Comparison of ENCODE assay signal across 8 cellular contexts in genomic region chr3:36969540-36970432, GRCh38. TPM values are rescaled to one million over a fixed set of nuclear protein-coding genes. Genes with fewer than 3 reads are reported as not detected.
A peak's percentile ranks its signal among the peaks of the same experiment; 100 is the strongest.
DNase-seq lines count a peak whose midpoint lies in the region; ATAC-seq, FAIRE-seq and TF ChIP-seq lines count a peak whose summit lies in the region.

No MANE protein-coding gene starts in this region.

- DNase-seq in COR-L47 (lab: John Stamatoyannopoulos, UW) (peak; percentile 92), NCI-H2196 (lab: John Stamatoyannopoulos, UW; ENCODE audit: unreplicated experiment) (peak; percentile 93), fibroblast of the conjunctiva (ENCODE audit: low read depth) (peak; percentile 14), pancreas (peak in 1 of 6 donors; percentile 20)
- peak; percentile 18 to 33 for DNase-seq in activated CD4-positive, alpha-beta T cell treated with anti-CD3 and anti-CD28 coated beads for 4 hours
- DNase-seq in effector CD8-positive, alpha-beta T cell (lab: John Stamatoyannopoulos, UW) = no peak

- no peak for FAIRE-seq in pancreas (lab: Jason Lieb, UNC)

- intact Hi-C loops in pancreas (cut with DNase I) = no loop called here

- no peak overlapping the region for H3K4me3 ChIP-seq in pancreas

- TF ChIP-seq CTCF in pancreas (IDR thresholded peaks at IDR 0.05) = no peak

- WGBS in pancreas, 2 donors = 69 to 76% methylated on average over 3 to 4 of the region's 4 CpGs

- no peaks in the 10 kb centered on the region for H3K4me1 ChIP-seq in pancreas

- ATAC-seq in GM19395 (IDR thresholded peaks at IDR 0.05; ENCODE audit: unreplicated experiment) (peak; percentile 99), HG03196 (IDR thresholded peaks at IDR 0.05; ENCODE audit: unreplicated experiment) (peak; percentile 99), pancreas (peak in 3 of 4 donors; percentile 58 to 90 (median 77))

- no peaks in the 10 kb centered on the region for H3K36me3 ChIP-seq in pancreas

- H3K9me3 ChIP-seq in pancreas = no peaks in the 10 kb centered on the region

- no peaks in the 10 kb centered on the region for H3K27me3 ChIP-seq in pancreas

- H3K27ac ChIP-seq in pancreas = no peak overlapping the region

RNA-seq across cellular contexts. Expression of gene EPM2AIP1, which starts 23.1 kb away (rescaled TPM):
- total RNA-seq in pancreas = 1 to 10 TPM; 3.8 to 8.7 (median 6.2) TPM
- polyA plus RNA-seq in pancreas = 1 to 10 TPM; 2.9 to 8.2 TPM

RNA-seq across cellular contexts. Expression of gene MLH1, which starts 23.5 kb away (rescaled TPM):
- total RNA-seq in pancreas = 10 to 100 TPM in 5 of 6 donors, 1 to 10 TPM in 1; 7.9 to 16.4 (median 13.3) TPM
- 10 to 100 TPM in 1 of 2 donors, 1 to 10 TPM in 1; 8.3 to 15.3 TPM for polyA plus RNA-seq in pancreas

RNA-seq across cellular contexts. Expression of gene TRANK1, which starts 24.9 kb away (rescaled TPM):
- total RNA-seq in pancreas = 10 to 100 TPM in 1 of 6 donors, 1 to 10 TPM in 5; 2.5 to 14.6 (median 4.2) TPM
- polyA plus RNA-seq in pancreas = 1 to 10 TPM; 1.7 to 1.8 TPM
